Comparison of ENCODE assay signal across 24 cellular contexts in genomic region chr3:14812196-14812785, GRCh38. TPM values are rescaled to one million over a fixed set of nuclear protein-coding genes. Genes with fewer than 3 reads are reported as not detected.
A peak's percentile ranks its signal among the peaks of the same experiment; 100 is the strongest.
DNase-seq lines count a peak whose midpoint lies in the region; ATAC-seq, FAIRE-seq and TF ChIP-seq lines count a peak whose summit lies in the region.
"Had no signal": no experiment of that assay in that cellular context is flagged by ENCODE, and none has a peak within 500 bp of the region (broad histone marks: within the 10 kb centered on the region; RNA-seq: fewer than 3 reads in every experiment).

No MANE protein-coding gene starts in this region.

- no peak for TF ChIP-seq POLR2A in endothelial cell of umbilical vein (IDR thresholded peaks at IDR 0.05; ENCODE audit: low read depth, low read length)

- intact Hi-C loops in endothelial cell of umbilical vein (cut with micrococcal nuclease): loop anchor here (1.0 to 5.0 kb wide), 2 partner anchors 8 to 50 kb away; no protein-coding TSS in a partner anchor

- H3K27ac ChIP-seq in endothelial cell of umbilical vein (ENCODE audit: insufficient read depth, low read depth, low read length) (peak overlapping the region; percentile 62), thoracic aorta (no peak overlapping the region), neuronal stem cell (replicated peaks; ENCODE audit: low read length) (no peak overlapping the region)
- H3K27ac ChIP-seq: foreskin keratinocyte, HL-60, parathyroid adenoma, SK-N-MC had no signal

- H3K36me3 ChIP-seq in endothelial cell of umbilical vein (ENCODE audit: control insufficient read depth in 2 of 2, extremely low read depth in 1 of 2, insufficient read depth in 2 of 2, low read length in 2 of 2): peaks cover 0 to 11% of the 10 kb centered on the region in 2 experiments
- H3K36me3 ChIP-seq in thoracic aorta: no peaks in the 10 kb centered on the region
- no peaks in the 10 kb centered on the region for H3K36me3 ChIP-seq in neuronal stem cell (replicated peaks in 1 of 2; ENCODE audit: control insufficient read depth in 2 of 2, insufficient read depth in 2 of 2, low read length in 2 of 2)
- H3K36me3 ChIP-seq: Peyer's patch had no signal

- POLR2A ChIA-PET in endothelial cell of umbilical vein (lab: Charles Lee): no interaction called here

- H3K79me2 ChIP-seq in endothelial cell of umbilical vein (ENCODE audit: control insufficient read depth, insufficient read depth, low read length): peaks cover 61% of the 10 kb centered on the region
- H3K79me2 ChIP-seq: parathyroid adenoma had no signal

- no peaks in the 10 kb centered on the region for H3K9me3 ChIP-seq in endothelial cell of umbilical vein (replicated peaks; ENCODE audit: control insufficient read depth, insufficient read depth, low read length)
- H3K9me3 ChIP-seq in thoracic aorta: no peaks in the 10 kb centered on the region
- H3K9me3 ChIP-seq in neuronal stem cell (replicated peaks in 1 of 2; ENCODE audit: control insufficient read depth in 2 of 2, insufficient read depth in 1 of 2, low read depth in 1 of 2, low read length in 2 of 2): no peaks in the 10 kb centered on the region
- no peaks in the 10 kb centered on the region for H3K9me3 ChIP-seq in T-helper 17 cell (ENCODE audit: control insufficient read depth, low read length, poor library complexity, severe bottlenecking)
- H3K9me3 ChIP-seq: Peyer's patch had no signal

- H3K4ac ChIP-seq in neuronal stem cell (ENCODE audit: low read length): no peak overlapping the region

- H3K27me3 ChIP-seq in endothelial cell of umbilical vein (ENCODE audit: control insufficient read depth in 2 of 2, insufficient read depth in 2 of 2, low read length in 2 of 2): no peaks in the 10 kb centered on the region
- no peaks in the 10 kb centered on the region for H3K27me3 ChIP-seq in thoracic aorta (replicated peaks; ENCODE audit: insufficient read depth)
- H3K27me3 ChIP-seq in neuronal stem cell (ENCODE audit: control insufficient read depth in 3 of 3, insufficient read depth in 3 of 3, low read depth in 1 of 3, low read length in 3 of 3): peaks cover 16 to 80% (median 40%) of the 10 kb centered on the region in 3 experiments
- H3K27me3 ChIP-seq: Peyer's patch had no signal

- H3K4me1 ChIP-seq in endothelial cell of umbilical vein (ENCODE audit: control insufficient read depth, extremely low read depth, insufficient read depth, low read length) (peaks cover 30% of the 10 kb centered on the region), thoracic aorta (ENCODE audit: control insufficient read depth in 1 of 2, low read depth in 2 of 2) (peaks cover 0 to 7% of the 10 kb centered on the region in 2 donors), neuronal stem cell (ENCODE audit: control insufficient read depth in 2 of 2, insufficient read depth in 1 of 2, low read depth in 1 of 2, low read length in 2 of 2) (peaks cover 0 to 4% of the 10 kb centered on the region in 2 donors)
- H3K4me1 ChIP-seq: foreskin keratinocyte, parathyroid adenoma had no signal

- no TSS peak for BruUV-seq in endothelial cell of umbilical vein (replicated peaks; lab: Mats Ljungman, UMichigan)

- H2AK5ac ChIP-seq in neuronal stem cell (ENCODE audit: low read depth, low read length): no peak overlapping the region

- peak; percentile 47 for DNase-seq in UCSD-AML1 (lab: John Stamatoyannopoulos, UW; ENCODE audit: unreplicated experiment)
- peak; percentile 67 for DNase-seq in endothelial cell of umbilical vein (ENCODE audit: low read depth, low spot score)
- no peak for DNase-seq in nephron progenitor cell
- no peak for DNase-seq in thoracic aorta (ENCODE audit: low spot score)
- no peak for DNase-seq in NCI-H2171 (lab: John Stamatoyannopoulos, UW)
- no peak for DNase-seq in neuronal stem cell (ENCODE audit: low spot score)
- DNase-seq in T-helper 17 cell: no peak
- no peak for DNase-seq in OCI-M2 (lab: John Stamatoyannopoulos, UW; ENCODE audit: unreplicated experiment)
- DNase-seq: activated naive CD4-positive, alpha-beta T cell treated with anti-CD3 and anti-CD28 coated beads for 36 hours; activated T-cell treated with anti-CD3 and anti-CD28 coated beads, Interleukin-2, amount 50 U/mL, for 4 hours; CD8-positive, alpha-beta T cell; DMS79; foreskin keratinocyte; IMR-90; left colon; NCI-H2227 treated with DMSO at 0.1 percent for 48 hours; stimulated activated CD8-positive, alpha-beta memory T cell treated with anti-CD3 and anti-CD28 coated beads, Interleukin-4, amount 100 ng/mL, for 48 hours; substantia nigra had no signal

- peak overlapping the region; percentile 75 for H3K9ac ChIP-seq in endothelial cell of umbilical vein (replicated peaks; ENCODE audit: extremely low read depth, insufficient read depth, low read length)
- H3K9ac ChIP-seq in neuronal stem cell (ENCODE audit: low read depth, low read length, poor library complexity): no peak overlapping the region
- H3K9ac ChIP-seq: parathyroid adenoma had no signal

- no peak overlapping the region for H2BK15ac ChIP-seq in neuronal stem cell (ENCODE audit: low read length)

- H3K4me3 ChIP-seq in endothelial cell of umbilical vein (replicated peaks in 1 of 3; ENCODE audit: insufficient read depth in 1 of 3, low read depth in 1 of 3, low read length in 3 of 3): peak overlapping the region; percentile 77 to 94 (median 87)
- peak overlapping the region; percentile 70 for H3K4me3 ChIP-seq in thoracic aorta
- H3K4me3 ChIP-seq in neuronal stem cell (ENCODE audit: low read length in 2 of 2): no peak overlapping the region
- H3K4me3 ChIP-seq: SK-N-MC had no signal

- H4K20me1 ChIP-seq in endothelial cell of umbilical vein (replicated peaks; ENCODE audit: control insufficient read depth, extremely low read depth, insufficient read depth, low read length): peaks cover 4% of the 10 kb centered on the region

- H3K18ac ChIP-seq in neuronal stem cell (ENCODE audit: low read length): no peak overlapping the region

- H2BK5ac ChIP-seq in neuronal stem cell (ENCODE audit: low read length): no peak overlapping the region

- peaks cover 28% of the 10 kb centered on the region for H3K4me1 Mint-ChIP-seq in nephron progenitor cell
- H3K4me1 Mint-ChIP-seq in T-helper 17 cell: peaks cover 9% of the 10 kb centered on the region

- no peak for ATAC-seq in thoracic aorta (ENCODE audit: insufficient number of reproducible peaks, low FRiP score, low read depth)
- no peak for ATAC-seq in T-helper 17 cell
- ATAC-seq: activated CD4-positive, CD25-positive, alpha-beta regulatory T cell treated with anti-CD3 and anti-CD28 coated beads, Interleukin-2, amount 50 U/mL, for 24 hours; activated T-cell treated with anti-CD3 and anti-CD28 coated beads, Interleukin-2, amount 50 U/mL, for 4 hours; CD8-positive, alpha-beta T cell; foreskin keratinocyte; left colon had no signal

- dilution Hi-C loops in endothelial cell of umbilical vein (cut with MboI; ENCODE audit: extremely low pct_ligation_motif_present, low sequenced_read_pairs): no loop called here

- CTCF ChIA-PET in endothelial cell of umbilical vein (lab: Charles Lee): interaction anchor here (1.0 to 1.7 kb wide), 6 partner anchors 10 to 49 kb away, joined by 3 to 7 read pairs (median 4); no protein-coding TSS in a partner anchor

- no peak overlapping the region for H4K8ac ChIP-seq in neuronal stem cell (ENCODE audit: low read depth, low read length)

- H4K91ac ChIP-seq in neuronal stem cell (ENCODE audit: low read depth, low read length, poor library complexity): no peak overlapping the region

- no peak overlapping the region for H3K14ac ChIP-seq in neuronal stem cell (ENCODE audit: low read length)

- peak overlapping the region; percentile 17 for H2AFZ ChIP-seq in endothelial cell of umbilical vein (ENCODE audit: low read depth, low read length)
- no peak overlapping the region for H2AFZ ChIP-seq in neuronal stem cell (ENCODE audit: low read length)
- H2AFZ ChIP-seq: parathyroid adenoma had no signal

- H3K36me3 Mint-ChIP-seq in nephron progenitor cell (ENCODE audit: low read depth) (no peaks in the 10 kb centered on the region), T-helper 17 cell (ENCODE audit: low read depth) (peaks cover 6% of the 10 kb centered on the region)
- H3K36me3 Mint-ChIP-seq: CD8-positive, alpha-beta T cell had no signal

- no peak overlapping the region for H2BK12ac ChIP-seq in neuronal stem cell (ENCODE audit: low read length)

- peak; percentile 21 for FAIRE-seq in endothelial cell of umbilical vein (lab: Jason Lieb, UNC)
- FAIRE-seq: astrocyte had no signal

- TF ChIP-seq CTCF in endothelial cell of umbilical vein (IDR thresholded peaks at IDR 0.05; ENCODE audit: extremely low read depth in 1 of 2, insufficient read depth in 1 of 2, low read depth in 1 of 2, low read length in 2 of 2) (no peak), nephron progenitor cell (IDR thresholded peaks at IDR 0.05) (no peak), thoracic aorta (IDR thresholded peaks at IDR 0.05) (no peak)

- no CpG with 5 or more reads among the region's 9 CpGs for WGBS in neuronal stem cell (ENCODE audit: extremely low coverage in 2 of 2, insufficient read length in 2 of 2, insufficient replicate concordance in 1 of 2), 2 donors

- no peaks in the 10 kb centered on the region for H3K79me1 ChIP-seq in neuronal stem cell (ENCODE audit: low read depth, low read length)

- peak overlapping the region; percentile 39 for H3K4me3 Mint-ChIP-seq in nephron progenitor cell
- no peak overlapping the region for H3K4me3 Mint-ChIP-seq in T-helper 17 cell
- H3K4me3 Mint-ChIP-seq: activated naive CD4-positive, alpha-beta T cell treated with anti-CD3 and anti-CD28 coated beads for 36 hours; activated T-cell treated with anti-CD3 and anti-CD28 coated beads, Interleukin-2, amount 50 U/mL, for 4 hours; CD8-positive, alpha-beta T cell had no signal

- H2BK120ac ChIP-seq in neuronal stem cell (ENCODE audit: low read depth, low read length): no peak overlapping the region

- no peaks in the 10 kb centered on the region for H3K9me1 ChIP-seq in endothelial cell of umbilical vein (replicated peaks; ENCODE audit: control insufficient read depth, extremely low read depth, insufficient read depth, low read length)

- H3K27ac Mint-ChIP-seq in nephron progenitor cell (no peak overlapping the region), T-helper 17 cell (no peak overlapping the region)
- H3K27ac Mint-ChIP-seq: activated naive CD4-positive, alpha-beta T cell treated with anti-CD3 and anti-CD28 coated beads for 36 hours; CD8-positive, alpha-beta T cell had no signal

- H3K4me2 ChIP-seq in endothelial cell of umbilical vein (ENCODE audit: insufficient read depth, low read length): peak overlapping the region; percentile 95
- no peak overlapping the region for H3K4me2 ChIP-seq in neuronal stem cell (ENCODE audit: insufficient read depth, low read length, poor library complexity, severe bottlenecking)

- no peak overlapping the region for H3K23ac ChIP-seq in neuronal stem cell (ENCODE audit: low read depth, low read length, poor library complexity)

- H3K27me3 Mint-ChIP-seq in nephron progenitor cell (ENCODE audit: low read depth, poor library complexity) (peaks cover 80% of the 10 kb centered on the region), T-helper 17 cell (peaks cover 84% of the 10 kb centered on the region)

- H3K9me3 Mint-ChIP-seq in nephron progenitor cell: no peaks in the 10 kb centered on the region
- H3K9me3 Mint-ChIP-seq: activated naive CD4-positive, alpha-beta T cell treated with anti-CD3 and anti-CD28 coated beads for 36 hours; activated T-cell treated with anti-CD3 and anti-CD28 coated beads, Interleukin-2, amount 50 U/mL, for 4 hours; CD8-positive, alpha-beta T cell had no signal

RNA-seq across cellular contexts. Expression of gene FGD5, which starts 6.5 kb away (rescaled TPM):
- 134 and 141 TPM in 2 replicates for total RNA-seq in endothelial cell of umbilical vein
- 45.4 and 49.6 TPM in 2 replicates for polyA plus RNA-seq in endothelial cell of umbilical vein
- polyA plus RNA-seq in endothelial cell of umbilical vein (2011; cell fraction: cytosol; rRNA removed): 64.1 and 67.3 TPM in 2 replicates
- polyA plus RNA-seq in endothelial cell of umbilical vein (2011; cell fraction: nucleus; rRNA removed): 75.7 and 82.0 TPM in 2 replicates
- 84.4 and 85.0 TPM in 2 replicates for polyA plus RNA-seq in endothelial cell of umbilical vein (2012)
- polyA minus RNA-seq in endothelial cell of umbilical vein: 101 and 111 TPM in 2 replicates
- polyA minus RNA-seq in endothelial cell of umbilical vein (2011; cell fraction: cytosol; rRNA and poly(A)+ RNA removed): not detected
- 93.1 and 98.3 TPM in 2 replicates for polyA minus RNA-seq in endothelial cell of umbilical vein (2011; cell fraction: nucleus; rRNA and poly(A)+ RNA removed)
- 10 to 100 TPM; 15.4 to 21.4 TPM for total RNA-seq in thoracic aorta
- 0.39 TPM for polyA plus RNA-seq in neuronal stem cell (2013, experiment 1 of 2)
- 0.43 TPM for polyA plus RNA-seq in neuronal stem cell (2013, experiment 2 of 2)
- total RNA-seq in T-helper 17 cell: not detected
- total RNA-seq: activated naive CD4-positive, alpha-beta T cell treated with anti-CD3 and anti-CD28 coated beads for 36 hours; CD8-positive, alpha-beta T cell; foreskin keratinocyte; IMR-90 had no signal
- polyA plus RNA-seq: foreskin keratinocyte, IMR-90 had no signal

Comparison
In these comparisons a context has a peak if more than half of its experiments do, and no peak if none do; other contexts are left out.
1. DNase-seq: peak in UCSD-AML1 (single experiment) and endothelial cell of umbilical vein (single experiment); none in nephron progenitor cell (single experiment), thoracic aorta (single experiment), NCI-H2171 (single experiment), neuronal stem cell (single experiment), T-helper 17 cell (0 of 3) and OCI-M2 (single experiment).
2. H3K4me3 ChIP-seq: peak in endothelial cell of umbilical vein (3 of 3) and thoracic aorta (single experiment); none in neuronal stem cell (0 of 2).
3. RNA of gene FGD5, which starts 6.5 kb away (total RNA-seq): 134 to 141 TPM in endothelial cell of umbilical vein and 15.4 to 21.4 TPM in thoracic aorta; not detected in T-helper 17 cell; every median in the first group is over 10 times any median in the second.